1 cellular context compared by ENCODE assay signal in genomic region chr4:11468901-11469300, GRCh38.
TF ChIP-seq lines count a peak whose summit lies in the region.

No MANE protein-coding gene starts in this region.

TF ChIP-seq in WTC11, 78 proteins besides CTCF, POLR2A, EP300 and RAD21 (continued from another document):
- no peak for TF ChIP-seq ZNF281 (CRISPR knock-in tag; IDR thresholded peaks at IDR 0.05)
- no peak for TF ChIP-seq STAT6 (CRISPR knock-in tag; conservative IDR thresholded peaks at IDR 0.05; ENCODE audit: low read depth)
- TF ChIP-seq SOX15 (CRISPR knock-in tag; IDR thresholded peaks at IDR 0.05) = no peak
- no peak for TF ChIP-seq ZNF532 (CRISPR knock-in tag; IDR thresholded peaks at IDR 0.05; ENCODE audit: borderline replicate concordance)
